1 cellular context compared by ENCODE assay signal in genomic region chr4:24742773-24743676, GRCh38.
TF ChIP-seq lines count a peak whose summit lies in the region.

No MANE protein-coding gene starts in this region.

TF ChIP-seq in HEK293T, 16 proteins besides CTCF, POLR2A, EP300 and RAD21:
- TF ChIP-seq L3MBTL2 (conservative IDR thresholded peaks at IDR 0.05) (no peak), NFRKB (IDR thresholded peaks at IDR 0.05) (no peak), SP1 (IDR thresholded peaks at IDR 0.05) (no peak), ELF4 (IDR thresholded peaks at IDR 0.05) (no peak), ARNT (IDR thresholded peaks at IDR 0.05) (no peak), HDGF (IDR thresholded peaks at IDR 0.05; ENCODE audit: borderline replicate concordance) (no peak)
